8 cellular contexts compared by ENCODE assay signal in genomic region chr1:229664133-229664689, GRCh38. TPM values are rescaled to one million over a fixed set of nuclear protein-coding genes. Genes with fewer than 3 reads are reported as not detected.
DNase-seq lines count a peak whose midpoint lies in the region; ATAC-seq and TF ChIP-seq lines count a peak whose summit lies in the region.

No MANE protein-coding gene starts in this region.

- ATAC-seq in GM21390 (IDR thresholded peaks at IDR 0.05; ENCODE audit: unreplicated experiment) (peak; percentile 60), RWPE2 (ENCODE audit: low read depth) (peak; percentile 66), omental fat pad (ENCODE audit: low FRiP score) (no peak)

- intact Hi-C loops in activated naive CD4-positive, alpha-beta T cell treated with anti-CD3 and anti-CD28 coated beads for 36 hours (cut with micrococcal nuclease) = loop anchor here (1.0 to 5.0 kb wide), 6 partner anchors 28 to 606 kb away; partner anchors contain the start of gene GALNT2

- H3K9me3 ChIP-seq in RWPE2 (ENCODE audit: severe bottlenecking) = no peaks in the 10 kb centered on the region

- H3K4me3 Mint-ChIP-seq in activated naive CD4-positive, alpha-beta T cell treated with anti-CD3 and anti-CD28 coated beads for 36 hours = no peak overlapping the region
- no peak overlapping the region for H3K4me3 Mint-ChIP-seq in chondrocyte (ENCODE audit: unreplicated experiment)

- H3K9me3 Mint-ChIP-seq in activated naive CD4-positive, alpha-beta T cell treated with anti-CD3 and anti-CD28 coated beads for 36 hours = no peaks in the 10 kb centered on the region
- H3K9me3 Mint-ChIP-seq in chondrocyte (ENCODE audit: low read depth) = no peaks in the 10 kb centered on the region

- CTCF ChIA-PET in activated naive CD4-positive, alpha-beta T cell treated with anti-CD3 and anti-CD28 coated beads for 36 hours (lab: Charles Lee) = interaction anchor here (0.6 kb wide), 1 partner anchor 406 kb away, joined by 3 read pairs; no protein-coding TSS in a partner anchor

- peaks cover 9% of the 10 kb centered on the region for H3K4me1 Mint-ChIP-seq in activated naive CD4-positive, alpha-beta T cell treated with anti-CD3 and anti-CD28 coated beads for 36 hours (ENCODE audit: low read depth)
- peaks cover 18% of the 10 kb centered on the region for H3K4me1 Mint-ChIP-seq in chondrocyte (ENCODE audit: low read depth)

- H3K4me1 ChIP-seq in RWPE2 (ENCODE audit: insufficient read depth, poor library complexity, severe bottlenecking) = peaks cover 5% of the 10 kb centered on the region

- TF ChIP-seq CTCF in RWPE2 (IDR thresholded peaks at IDR 0.05; ENCODE audit: poor library complexity, severe bottlenecking) (no peak), omental fat pad (IDR thresholded peaks at IDR 0.05) (no peak), chondrocyte (IDR thresholded peaks at IDR 0.05) (no peak)

- H3K27me3 Mint-ChIP-seq in activated naive CD4-positive, alpha-beta T cell treated with anti-CD3 and anti-CD28 coated beads for 36 hours (ENCODE audit: low read depth) = no peaks in the 10 kb centered on the region
- no peaks in the 10 kb centered on the region for H3K27me3 Mint-ChIP-seq in chondrocyte (ENCODE audit: low read depth)

- H3K27ac ChIP-seq in RWPE2 (ENCODE audit: poor library complexity, severe bottlenecking) = no peak overlapping the region

- DNase-seq in RWPE2 (ENCODE audit: low spot score) (peak; percentile 45), omental fat pad (ENCODE audit: low spot score) (peak; percentile 50), HUDEP-2 (lab: John Stamatoyannopoulos, UW; ENCODE audit: unreplicated experiment in 76 of 76) (no peak), chondrocyte (ENCODE audit: low spot score) (no peak), NCI-H2227 treated with DMSO at 0.1 percent for 48 hours (lab: John Stamatoyannopoulos, UW) (no peak), NCI-H748 (lab: John Stamatoyannopoulos, UW; ENCODE audit: unreplicated experiment) (no peak)
- peak; percentile 98 for DNase-seq in activated naive CD4-positive, alpha-beta T cell treated with anti-CD3 and anti-CD28 coated beads for 36 hours

- no peak overlapping the region for H3K4me3 ChIP-seq in RWPE2 (ENCODE audit: severe bottlenecking)

- no peaks in the 10 kb centered on the region for H3K27me3 ChIP-seq in RWPE2 (ENCODE audit: insufficient read depth, poor library complexity, severe bottlenecking)

- H3K27ac Mint-ChIP-seq in activated naive CD4-positive, alpha-beta T cell treated with anti-CD3 and anti-CD28 coated beads for 36 hours = no peak overlapping the region
- H3K27ac Mint-ChIP-seq in chondrocyte (ENCODE audit: unreplicated experiment) = no peak overlapping the region

- H3K36me3 Mint-ChIP-seq in activated naive CD4-positive, alpha-beta T cell treated with anti-CD3 and anti-CD28 coated beads for 36 hours (ENCODE audit: low read depth) = peaks cover 19% of the 10 kb centered on the region
- peaks cover 8% of the 10 kb centered on the region for H3K36me3 Mint-ChIP-seq in chondrocyte (ENCODE audit: low read depth)

- no peaks in the 10 kb centered on the region for H3K36me3 ChIP-seq in RWPE2 (ENCODE audit: low read depth)

RNA-seq across cellular contexts. Expression of gene URB2, which starts 38.2 kb away (rescaled TPM):
- total RNA-seq in activated naive CD4-positive, alpha-beta T cell treated with anti-CD3 and anti-CD28 coated beads for 36 hours = 10 to 100 TPM in 1 of 2 experiments, 1 to 10 TPM in 1; 9.5 to 10.0 TPM
- total RNA-seq in omental fat pad (10 to 100 TPM in 3 of 4 donors, 1 to 10 TPM in 1; 8.5 to 60.2 (median 17.1) TPM), chondrocyte (7.9 to 11.7 TPM (median 8.4 TPM) in 3 replicates)

RNA-seq across cellular contexts. Expression of gene TAF5L, which starts 38.3 kb away (rescaled TPM):
- 10 to 100 TPM; 10.3 TPM for total RNA-seq in activated naive CD4-positive, alpha-beta T cell treated with anti-CD3 and anti-CD28 coated beads for 36 hours
- 10 to 100 TPM; 18.6 to 27.4 (median 20.5) TPM for total RNA-seq in omental fat pad
- 16.4 to 22.1 TPM (median 18.8 TPM) in 3 replicates for total RNA-seq in chondrocyte

Comparison
In these comparisons a context has a peak if more than half of its experiments do, and no peak if none do; other contexts are left out.
1. DNase-seq: peak in RWPE2 (single experiment), activated naive CD4-positive, alpha-beta T cell treated with anti-CD3 and anti-CD28 coated beads for 36 hours (single experiment) and omental fat pad (single experiment); none in HUDEP-2 (0 of 76), chondrocyte (single experiment), NCI-H2227 treated with DMSO at 0.1 percent for 48 hours (single experiment) and NCI-H748 (single experiment).